ENCODE assay signal across 8 cellular contexts in the genomic region with DNA sequence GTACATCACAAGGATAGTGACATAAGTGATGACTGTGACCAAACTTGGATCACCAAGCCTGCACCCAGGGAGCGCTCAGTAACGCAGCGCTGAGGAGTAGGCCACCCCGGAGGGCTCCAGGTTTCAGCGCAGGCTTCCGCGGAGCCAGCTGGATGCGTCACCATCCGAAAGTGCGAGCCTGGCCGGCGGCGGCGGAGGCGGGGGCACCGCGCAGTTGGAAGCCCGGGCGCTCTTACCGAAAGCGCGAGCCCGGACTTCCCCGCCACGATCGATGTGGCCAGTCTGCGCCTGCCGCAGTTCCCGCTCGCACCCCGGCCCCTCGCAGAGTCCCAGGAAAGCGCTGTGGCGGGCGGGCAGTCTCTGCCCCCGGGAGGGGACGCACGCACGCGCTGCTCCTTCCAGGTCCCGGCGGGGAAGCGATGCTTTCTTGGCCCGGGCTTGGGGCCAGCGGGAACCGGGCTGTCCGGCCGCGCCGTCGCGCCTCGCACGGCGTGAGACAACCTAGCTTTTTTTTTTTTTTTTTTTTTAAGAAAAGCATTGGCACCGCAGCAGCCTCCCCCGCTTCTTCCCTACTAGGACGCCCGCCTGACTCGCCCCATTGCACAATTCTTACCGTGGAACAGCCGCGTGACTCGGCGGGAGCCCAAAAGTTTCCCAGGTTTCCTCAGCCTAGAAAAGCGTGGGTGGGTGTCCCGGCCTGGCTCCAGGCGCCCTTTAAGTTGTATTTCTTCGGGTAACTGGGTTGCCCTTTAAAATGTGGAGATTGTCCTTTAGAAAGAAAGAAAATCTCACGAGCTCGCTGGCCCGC.
A peak's percentile ranks its signal among the peaks of the same experiment; 100 is the strongest.
DNase-seq lines count a peak whose midpoint lies in the region; ATAC-seq and TF ChIP-seq lines count a peak whose summit lies in the region.

No MANE protein-coding gene starts in this region.

- H3K36me3 Mint-ChIP-seq in nephron (ENCODE audit: low read depth), result peaks cover 12% of the 10 kb centered on the region

- H3K27ac ChIP-seq in OCI-LY1 (ENCODE audit: low read depth, low read length, poor library complexity, severe bottlenecking), result no peak overlapping the region

- no peaks in the 10 kb centered on the region for H3F3A ChIP-seq in OCI-LY1 (ENCODE audit: insufficient read depth, low read length)

- H3K9me2 ChIP-seq in OCI-LY1 (ENCODE audit: low read depth, low read length), result no peaks in the 10 kb centered on the region

- peaks cover 15% of the 10 kb centered on the region for H3K9me3 Mint-ChIP-seq in nephron

- H3K9me3 ChIP-seq in OCI-LY1 (ENCODE audit: low read length), result no peaks in the 10 kb centered on the region

- H3K36me3 ChIP-seq in OCI-LY1 (ENCODE audit: insufficient read depth, low read length), result no peaks in the 10 kb centered on the region

- peak overlapping the region; percentile 70 to 78 (median 74) for H3K4me3 Mint-ChIP-seq in nephron

- DNase-seq in activated effector memory CD4-positive, alpha-beta T cell treated with anti-CD3 and anti-CD28 coated beads, Interleukin-2, amount 50 U/mL, for 16 hours, result peak; percentile 89
- DNase-seq in fibroblast of the conjunctiva (ENCODE audit: low read depth) (peak; percentile 62), NAMALWA (ENCODE audit: low spot score) (no peak)
- DNase-seq in stimulated activated naive CD4-positive, alpha-beta T cell (lab: John Stamatoyannopoulos, UW), result peak; percentile 45 to 72 (median 59)

- H3K27me3 ChIP-seq in OCI-LY1 (ENCODE audit: insufficient read depth, low read length), result no peaks in the 10 kb centered on the region; the same call in 1 of the 2 replicates

- no peaks in the 10 kb centered on the region for H3K79me2 ChIP-seq in OCI-LY1 (ENCODE audit: insufficient read depth, low read length)

- H2AFZ ChIP-seq in OCI-LY1 (ENCODE audit: low read length), result no peak overlapping the region

- H3K9ac ChIP-seq in OCI-LY1 (ENCODE audit: low read length), result no peak overlapping the region

- H3K4me1 ChIP-seq in OCI-LY1 (ENCODE audit: insufficient read depth, low read length, severe bottlenecking), result no peaks in the 10 kb centered on the region

- ATAC-seq in GM18517 (IDR thresholded peaks at IDR 0.05; ENCODE audit: unreplicated experiment) (peak; percentile 57), HG02973 (IDR thresholded peaks at IDR 0.05; ENCODE audit: unreplicated experiment) (peak; percentile 72)

- peaks cover 11% of the 10 kb centered on the region for H3K4me1 Mint-ChIP-seq in nephron

- TF ChIP-seq CTCF in OCI-LY1 (IDR thresholded peaks at IDR 0.05; ENCODE audit: low read length), result no peak
- no peak for TF ChIP-seq CTCF in nephron (IDR thresholded peaks at IDR 0.05; ENCODE audit: unreplicated experiment in 3 of 3)

- peak overlapping the region; percentile 4; the same call in 1 of the 2 replicates for H3K4me2 ChIP-seq in OCI-LY1 (ENCODE audit: low read length)

- H4K20me1 ChIP-seq in OCI-LY1 (ENCODE audit: insufficient read depth, low read length), result no peaks in the 10 kb centered on the region

- H3K4me3 ChIP-seq in OCI-LY1 (ENCODE audit: low read depth, low read length, poor library complexity, severe bottlenecking), result no peak overlapping the region

- peaks cover 45% of the 10 kb centered on the region for H3K27me3 Mint-ChIP-seq in nephron (ENCODE audit: low read depth)

- peak overlapping the region in 2 of 3 experiments; percentile 3 to 43 for H3K27ac Mint-ChIP-seq in nephron
